Comparison of ENCODE assay signal across 12 cellular contexts in the genomic region with DNA sequence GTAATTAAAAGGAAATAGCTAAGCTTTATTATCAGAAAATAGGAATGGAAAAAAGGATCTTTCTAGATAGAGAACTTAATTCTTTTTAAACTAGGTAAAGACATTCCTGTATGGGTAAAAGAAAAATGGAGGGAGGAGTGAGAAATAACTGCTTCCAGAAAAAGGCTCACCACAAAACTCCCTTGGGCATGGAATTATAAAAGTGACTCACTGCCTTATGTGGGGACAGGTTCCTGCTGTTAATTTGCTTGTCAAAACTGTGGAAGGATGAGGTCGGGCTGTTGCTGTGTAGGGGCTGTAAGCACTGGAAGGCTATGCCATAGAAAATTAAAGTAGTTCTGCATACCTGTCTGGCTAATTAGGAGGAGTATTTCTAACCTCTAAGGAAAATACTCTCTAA.
DNase-seq lines count a peak whose midpoint lies in the region; ATAC-seq, FAIRE-seq and TF ChIP-seq lines count a peak whose summit lies in the region.
"Had no signal": no experiment of that assay in that cellular context is flagged by ENCODE, and none has a peak within 500 bp of the region (broad histone marks: within the 10 kb centered on the region; RNA-seq: fewer than 3 reads in every experiment).

No MANE protein-coding gene starts in this region.

- TF ChIP-seq POLR2A in HepG2 (IDR thresholded peaks at IDR 0.05; ENCODE audit: insufficient read depth in 1 of 2, low read depth in 2 of 2, low read length in 2 of 2), result no peak

- H2BK15ac ChIP-seq in mesenchymal stem cell (ENCODE audit: low read depth, poor library complexity, severe bottlenecking), result no peak overlapping the region

- peak overlapping the region; percentile 20 for H3K27ac ChIP-seq in colonic mucosa
- H3K27ac ChIP-seq in mesenchymal stem cell (ENCODE audit: low read length, poor library complexity, severe bottlenecking), result no peak overlapping the region
- H3K27ac ChIP-seq in HepG2 (ENCODE audit: extremely low read length, insufficient read depth, low read length), result no peak overlapping the region
- H3K27ac ChIP-seq: BLaER1 treated with 17β-estradiol and CSF1 and Interleukin-3, amounts not matched to agents 10 nM and 100 nM had no signal

- H3K4me1 ChIP-seq in colonic mucosa (no peaks in the 10 kb centered on the region), mesenchymal stem cell (ENCODE audit: control insufficient read depth, insufficient read depth, low read depth, low read length) (peaks cover 4% of the 10 kb centered on the region), HepG2 (ENCODE audit: insufficient read depth, low read length) (no peaks in the 10 kb centered on the region)
- H3K4me1 ChIP-seq: BLaER1 treated with 17β-estradiol and CSF1 and Interleukin-3, amounts not matched to agents 10 nM and 100 nM had no signal

- TF ChIP-seq RAD21 in HepG2 (CRISPR knock-in tag; IDR thresholded peaks at IDR 0.05), result no peak

- H3K4me2 ChIP-seq in mesenchymal stem cell (ENCODE audit: low read length, poor library complexity, severe bottlenecking), result no peak overlapping the region
- H3K4me2 ChIP-seq in HepG2 (ENCODE audit: low read depth, low read length), result no peak overlapping the region
- H3K4me2 ChIP-seq: BLaER1 treated with 17β-estradiol and CSF1 and Interleukin-3, amounts not matched to agents 10 nM and 100 nM had no signal

- H3K79me1 ChIP-seq in mesenchymal stem cell (replicated peaks; ENCODE audit: low read length, poor library complexity, severe bottlenecking), result peaks cover 2% of the 10 kb centered on the region

- no peak overlapping the region for H3K4me3 ChIP-seq in AG10803 (ENCODE audit: low read length)
- no peak overlapping the region for H3K4me3 ChIP-seq in MG63
- no peak overlapping the region for H3K4me3 ChIP-seq in colonic mucosa
- no peak overlapping the region for H3K4me3 ChIP-seq in mesenchymal stem cell (ENCODE audit: insufficient read depth in 1 of 2, low read depth in 1 of 2, low read length in 2 of 2)
- no peak overlapping the region for H3K4me3 ChIP-seq in HepG2 (replicated peaks in 1 of 3; ENCODE audit: insufficient read depth in 1 of 3, low read depth in 2 of 3, low read length in 3 of 3)
- H3K4me3 ChIP-seq: BLaER1 treated with 17β-estradiol and CSF1 and Interleukin-3, amounts not matched to agents 10 nM and 100 nM had no signal

- H2BK120ac ChIP-seq in mesenchymal stem cell (ENCODE audit: low read depth, low read length), result no peak overlapping the region

- no peak for FAIRE-seq in HepG2 (lab: Jason Lieb, UNC)

- no peak overlapping the region for H2AFZ ChIP-seq in mesenchymal stem cell (ENCODE audit: low read depth, low read length)
- H2AFZ ChIP-seq in HepG2 (ENCODE audit: low read length), result no peak overlapping the region

- H3K23ac ChIP-seq in mesenchymal stem cell (ENCODE audit: low read length in 2 of 2), result no peak overlapping the region

- no peak overlapping the region for H2BK12ac ChIP-seq in mesenchymal stem cell (ENCODE audit: low read length in 2 of 2)

- H4K91ac ChIP-seq in mesenchymal stem cell (ENCODE audit: low read length), result no peak overlapping the region

- TF ChIP-seq CTCF in AG10803 (conservative IDR thresholded peaks at IDR 0.05; ENCODE audit: low read length) (no peak), colonic mucosa (IDR thresholded peaks at IDR 0.05) (no peak), HepG2 (CRISPR knock-in tag; IDR thresholded peaks at IDR 0.05) (no peak)

- H2AK5ac ChIP-seq in mesenchymal stem cell (ENCODE audit: low read length, severe bottlenecking), result no peak overlapping the region

- POLR2A ChIA-PET in HepG2 (lab: Yijun Ruan, JAX), result no interaction called here

- CTCF ChIA-PET in HepG2 (lab: Yijun Ruan, JAX; ENCODE audit: low intra/inter-chr PET ratio, low total read pairs), result no interaction called here

- intact Hi-C loops in colonic mucosa (cut with DNase I) (no loop called here), HepG2 (cut with micrococcal nuclease; ENCODE audit: unreplicated experiment) (no loop called here)

- H3K18ac ChIP-seq in mesenchymal stem cell (ENCODE audit: low read depth in 1 of 2, low read length in 2 of 2), result no peak overlapping the region

- no peaks in the 10 kb centered on the region for H3K27me3 ChIP-seq in MG63
- no peaks in the 10 kb centered on the region for H3K27me3 ChIP-seq in colonic mucosa
- no peaks in the 10 kb centered on the region for H3K27me3 ChIP-seq in mesenchymal stem cell (ENCODE audit: control insufficient read depth in 1 of 2, insufficient read depth in 1 of 2, low read length in 2 of 2)
- no peaks in the 10 kb centered on the region for H3K27me3 ChIP-seq in HepG2 (ENCODE audit: control insufficient read depth in 1 of 2, insufficient read depth in 2 of 2, low read length in 2 of 2)
- H3K27me3 ChIP-seq: BLaER1 treated with 17β-estradiol and CSF1 and Interleukin-3, amounts not matched to agents 10 nM and 100 nM had no signal

- H3K9me3 ChIP-seq in MG63 (no peaks in the 10 kb centered on the region), colonic mucosa (no peaks in the 10 kb centered on the region), mesenchymal stem cell (ENCODE audit: control insufficient read depth, low read length) (no peaks in the 10 kb centered on the region), HepG2 (ENCODE audit: low read length) (no peaks in the 10 kb centered on the region)
- H3K9me3 ChIP-seq: BLaER1 treated with 17β-estradiol and CSF1 and Interleukin-3, amounts not matched to agents 10 nM and 100 nM had no signal

- WGBS in mesenchymal stem cell, result 0% methylated on average over 1 of the region's 1 CpG
- WGBS in HepG2 (ENCODE audit: low lambda C conversion rate), result 65% methylated on average over 1 of the region's 1 CpG

- no peaks in the 10 kb centered on the region for H3K36me3 ChIP-seq in MG63
- no peaks in the 10 kb centered on the region for H3K36me3 ChIP-seq in colonic mucosa
- no peaks in the 10 kb centered on the region for H3K36me3 ChIP-seq in mesenchymal stem cell (ENCODE audit: control insufficient read depth in 1 of 2, insufficient read depth in 2 of 2, low read depth in 1 of 2, low read length in 2 of 2)
- H3K36me3 ChIP-seq in HepG2 (replicated peaks in 1 of 2; ENCODE audit: control insufficient read depth in 1 of 2, insufficient read depth in 2 of 2, low read length in 2 of 2), result no peaks in the 10 kb centered on the region
- H3K36me3 ChIP-seq: BLaER1 treated with 17β-estradiol and CSF1 and Interleukin-3, amounts not matched to agents 10 nM and 100 nM had no signal

- no peak overlapping the region for H3K4ac ChIP-seq in mesenchymal stem cell (ENCODE audit: low read depth in 1 of 2, low read length in 2 of 2)

- TF ChIP-seq EP300 in HepG2 (IDR thresholded peaks at IDR 0.05; ENCODE audit: low read depth in 2 of 2, low read length in 2 of 2) (no peak), HepG2 (CRISPR knock-in tag; IDR thresholded peaks at IDR 0.05; ENCODE audit: borderline replicate concordance) (no peak)

- H4K8ac ChIP-seq in mesenchymal stem cell (ENCODE audit: low read length), result no peak overlapping the region

- no TSS peak for BruUV-seq in HepG2 (replicated peaks; lab: Mats Ljungman, UMichigan)

- H4K20me1 ChIP-seq in HepG2 (ENCODE audit: insufficient read depth, low read length), result no peaks in the 10 kb centered on the region
- H4K20me1 ChIP-seq: BLaER1 treated with 17β-estradiol and CSF1 and Interleukin-3, amounts not matched to agents 10 nM and 100 nM had no signal

- DNase-seq in AG10803 (ENCODE audit: low read depth) (peak; percentile 77), MG63 (peak; percentile 9), colonic mucosa (no peak), mesenchymal stem cell (peak; percentile 80), NCI-H774 (lab: John Stamatoyannopoulos, UW) (no peak), NCI-H1930 (lab: John Stamatoyannopoulos, UW) (no peak), NCI-H1417 (lab: John Stamatoyannopoulos, UW) (no peak), HepG2 (ENCODE audit: low spot score) (no peak)
- DNase-seq: effector memory CD8-positive, alpha-beta T cell; naive thymus-derived CD4-positive, alpha-beta T cell; NCI-H1694 had no signal

- no peak for ATAC-seq in HepG2
- ATAC-seq: effector memory CD8-positive, alpha-beta T cell; naive thymus-derived CD4-positive, alpha-beta T cell had no signal

- H2BK5ac ChIP-seq in mesenchymal stem cell (ENCODE audit: low read depth, low read length, poor library complexity, severe bottlenecking), result no peak overlapping the region

- H3K14ac ChIP-seq in mesenchymal stem cell (ENCODE audit: low read length in 2 of 2), result no peak overlapping the region

- no peak overlapping the region for H3K9ac ChIP-seq in colonic mucosa (ENCODE audit: low read depth in 2 of 2, low read length in 2 of 2)
- H3K9ac ChIP-seq in mesenchymal stem cell (ENCODE audit: low read length), result no peak overlapping the region
- H3K9ac ChIP-seq in HepG2 (ENCODE audit: insufficient read depth, low read depth, low read length), result no peak overlapping the region
- H3K9ac ChIP-seq: BLaER1 treated with 17β-estradiol and CSF1 and Interleukin-3, amounts not matched to agents 10 nM and 100 nM had no signal

- H3K79me2 ChIP-seq in HepG2 (ENCODE audit: insufficient read depth, low read length), result no peaks in the 10 kb centered on the region

- in situ Hi-C loops in HepG2 (cut with HindIII; ENCODE audit: extremely low pct_ligation_motif_present, low pct_unique_long_range_greater_than_20kb), result no loop called here

TF ChIP-seq in HepG2, 621 proteins besides CTCF, POLR2A, EP300 and RAD21 (continues in another document):
- TF ChIP-seq ZNF24 (IDR thresholded peaks at IDR 0.05) (no peak), SP140L (CRISPR knock-in tag; IDR thresholded peaks at IDR 0.05; ENCODE audit: borderline replicate concordance) (no peak), ZSCAN12 (CRISPR knock-in tag; IDR thresholded peaks at IDR 0.05) (no peak), ZNF329 (CRISPR knock-in tag; IDR thresholded peaks at IDR 0.05; ENCODE audit: low read depth) (no peak)
- TF ChIP-seq, protein P1, sequence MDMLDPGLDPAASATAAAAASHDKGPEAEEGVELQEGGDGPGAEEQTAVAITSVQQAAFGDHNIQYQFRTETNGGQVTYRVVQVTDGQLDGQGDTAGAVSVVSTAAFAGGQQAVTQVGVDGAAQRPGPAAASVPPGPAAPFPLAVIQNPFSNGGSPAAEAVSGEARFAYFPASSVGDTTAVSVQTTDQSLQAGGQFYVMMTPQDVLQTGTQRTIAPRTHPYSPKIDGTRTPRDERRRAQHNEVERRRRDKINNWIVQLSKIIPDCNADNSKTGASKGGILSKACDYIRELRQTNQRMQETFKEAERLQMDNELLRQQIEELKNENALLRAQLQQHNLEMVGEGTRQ (IDR thresholded peaks at IDR 0.05; ENCODE audit: low read depth, low read length), result no peak
- TF ChIP-seq, protein P1 (CRISPR knock-in tag; IDR thresholded peaks at IDR 0.05; ENCODE audit: borderline replicate concordance), result no peak

Comparison
In these comparisons a context has a peak if more than half of its experiments do, and no peak if none do; other contexts are left out.
1. DNase-seq: peak in AG10803 (single experiment), MG63 (single experiment) and mesenchymal stem cell (single experiment); none in colonic mucosa (single experiment), NCI-H774 (single experiment), NCI-H1930 (0 of 2), NCI-H1417 (0 of 3) and HepG2 (single experiment).